Comparison of ENCODE assay signal across 9 cellular contexts in the genomic region with DNA sequence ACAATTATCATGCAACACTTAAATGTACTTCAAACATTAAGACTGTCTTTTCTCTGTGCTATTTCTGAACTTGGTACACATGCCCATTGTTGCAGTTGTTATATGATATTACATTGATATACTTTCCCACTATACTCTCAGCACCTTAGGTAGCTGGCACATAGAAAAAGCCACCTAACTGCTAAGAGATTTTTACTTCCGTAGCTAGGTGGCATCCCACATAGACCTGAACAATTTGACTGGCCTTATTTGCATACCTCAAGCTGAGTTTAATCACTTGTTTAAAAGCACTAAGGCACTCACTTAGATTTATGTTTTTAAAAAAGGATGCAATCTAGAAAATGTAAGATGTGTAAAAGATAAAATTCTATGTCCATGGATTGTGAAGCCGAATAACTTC.
DNase-seq lines count a peak whose midpoint lies in the region; ATAC-seq and TF ChIP-seq lines count a peak whose summit lies in the region.
"Had no signal": no experiment of that assay in that cellular context is flagged by ENCODE, and none has a peak within 500 bp of the region (broad histone marks: within the 10 kb centered on the region; RNA-seq: fewer than 3 reads in every experiment).

No MANE protein-coding gene starts in this region.

- H3K9me3 ChIP-seq in right lobe of liver, result no peaks in the 10 kb centered on the region

- H3K36me3 ChIP-seq in right lobe of liver, result no peaks in the 10 kb centered on the region

- H3K27me3 ChIP-seq in right lobe of liver, result no peaks in the 10 kb centered on the region

- ATAC-seq in GM19328 (IDR thresholded peaks at IDR 0.05; ENCODE audit: unreplicated experiment) (peak; percentile 65), HG02610 (IDR thresholded peaks at IDR 0.05; ENCODE audit: unreplicated experiment) (peak; percentile 84), HG03469 (IDR thresholded peaks at IDR 0.05; ENCODE audit: unreplicated experiment) (peak; percentile 69), right lobe of liver (peak; percentile 62 to 73 (median 70))
- ATAC-seq: natural killer cell treated with Interleukin-12 subunit alpha and Interleukin-12 subunit beta and Interleukin-15 and Interleukin-18, amount 100 ng/mL, for 72 hours had no signal

- intact Hi-C loops in right lobe of liver (cut with DNase I), result no loop called here

- DNase-seq in right lobe of liver, result no peak
- no peak for DNase-seq in midbrain (lab: John Stamatoyannopoulos, UW)
- no peak for DNase-seq in CD1c-positive myeloid dendritic cell (ENCODE audit: extremely low spot score)
- no peak for DNase-seq in GOT3 (lab: John Stamatoyannopoulos, UW)
- DNase-seq: NCI-H1092 had no signal

- TF ChIP-seq CTCF in right lobe of liver (IDR thresholded peaks at IDR 0.05), result peak; percentile 14 to 44 (median 34)

- no peak for TF ChIP-seq POLR2A in right lobe of liver (IDR thresholded peaks at IDR 0.05)

- no peak overlapping the region for H3K4me3 ChIP-seq in right lobe of liver

- WGBS in right lobe of liver (ENCODE audit: insufficient coverage, low coverage, low lambda C conversion rate, missing lambda C conversion rate), result 38% methylated on average over 2 of the region's 2 CpGs

- peaks cover 0 to 4% (median 0%) of the 10 kb centered on the region in 4 donors for H3K4me1 ChIP-seq in right lobe of liver

- H3K27ac ChIP-seq in right lobe of liver, result no peak overlapping the region
